ENCODE assay signal across 33 cellular contexts in the genomic region with DNA sequence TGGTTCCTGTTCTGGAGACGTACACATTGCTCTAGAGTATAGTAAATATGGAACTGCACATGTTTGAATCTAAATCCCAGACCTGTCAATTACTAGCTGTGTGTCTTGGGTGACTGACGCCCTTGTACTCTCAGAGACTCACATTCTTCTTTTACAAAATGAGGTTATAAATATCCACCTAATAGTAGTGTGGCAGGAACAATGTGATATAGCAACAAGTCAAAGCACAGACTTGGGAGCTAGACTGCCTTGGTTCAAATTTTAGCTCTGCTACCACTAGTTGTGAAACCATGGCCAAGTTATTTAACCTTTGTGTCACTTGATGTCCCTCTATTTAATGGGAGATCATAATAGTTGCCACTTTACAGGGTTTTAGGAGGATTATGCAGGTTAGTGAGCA.
"Had no signal": no experiment of that assay in that cellular context is flagged by ENCODE, and none has a peak within 500 bp of the region (broad histone marks: within the 10 kb centered on the region; RNA-seq: fewer than 3 reads in every experiment).

No MANE protein-coding gene starts in this region.

- H3K36me3 Mint-ChIP-seq: activated naive CD8-positive, alpha-beta T cell treated with anti-CD3 and anti-CD28 coated beads for 36 hours; T-cell had no signal

- H3K9me3 Mint-ChIP-seq: activated CD4-positive, alpha-beta memory T cell treated with anti-CD3 and anti-CD28 coated beads, Interleukin-2, amount 10 ng/mL, durations not matched to agents 7 days and 5 days; activated naive CD8-positive, alpha-beta T cell treated with anti-CD3 and anti-CD28 coated beads for 36 hours; activated T-helper 17 cell treated with anti-CD3 and anti-CD28 coated beads, Interleukin-2, amount 50 U/mL, for 72 hours had no signal

- DNase-seq: activated CD4-positive, alpha-beta memory T cell treated with anti-CD3 and anti-CD28 coated beads, Interleukin-2, amount 10 ng/mL, durations not matched to agents 7 days and 5 days; activated CD4-positive, alpha-beta T cell treated with anti-CD3 and anti-CD28 coated beads for 1 hour; activated CD4-positive, alpha-beta T cell treated with anti-CD3 and anti-CD28 coated beads for 48 hours; activated CD4-positive, CD25-positive, alpha-beta regulatory T cell; activated effector memory CD4-positive, alpha-beta T cell treated with anti-CD3 and anti-CD28 coated beads, Interleukin-2, amount 50 U/mL, for 16 hours; activated naive CD4-positive, alpha-beta T cell; activated naive CD4-positive, alpha-beta T cell treated with anti-CD3 and anti-CD28 coated beads, Interleukin-2, amount 50 U/mL, for 16 hours; activated naive CD8-positive, alpha-beta T cell treated with anti-CD3 and anti-CD28 coated beads for 36 hours; activated T-cell treated with anti-CD3 and anti-CD28 coated beads, Interleukin-2, amount 50 U/mL, for 1 hour; activated T-cell treated with anti-CD3 and anti-CD28 coated beads, Interleukin-2, amount 50 U/mL, for 72 hours; amniotic stem cell; aorta; brain microvascular endothelial cell; Kasumi-1; KG1; MG63; NCI-H1048; NCI-H1105 treated with DMSO at 0.1 percent for 48 hours; NCI-H1436; NCI-H1694; NCI-H1930; NCI-H2081 treated with DMSO at 0.1 percent for 48 hours; NCI-H226; NCI-H446 treated with DMSO at 0.1 percent for 48 hours; NCI-H524 treated with DMSO at 0.1 percent for 48 hours; SIG-M5; T-cell; T-helper 17 cell; T1000; WERI-Rb-1 had no signal

- H3K27ac Mint-ChIP-seq: activated CD4-positive, alpha-beta memory T cell treated with anti-CD3 and anti-CD28 coated beads, Interleukin-2, amount 10 ng/mL, durations not matched to agents 7 days and 5 days; activated naive CD8-positive, alpha-beta T cell treated with anti-CD3 and anti-CD28 coated beads for 36 hours; activated T-cell treated with anti-CD3 and anti-CD28 coated beads, Interleukin-2, amount 50 U/mL, for 72 hours; activated T-helper 17 cell treated with anti-CD3 and anti-CD28 coated beads, Interleukin-2, amount 50 U/mL, for 72 hours; T-cell; T-helper 17 cell had no signal

- H3K9me3 ChIP-seq: MG63 had no signal

- H3K27ac ChIP-seq: brain microvascular endothelial cell, WERI-Rb-1 had no signal

- H3K27me3 ChIP-seq: brain microvascular endothelial cell, MG63 had no signal

- H3K4me1 Mint-ChIP-seq: activated CD4-positive, alpha-beta memory T cell treated with anti-CD3 and anti-CD28 coated beads, Interleukin-2, amount 10 ng/mL, durations not matched to agents 7 days and 5 days; activated naive CD8-positive, alpha-beta T cell treated with anti-CD3 and anti-CD28 coated beads for 36 hours; activated T-helper 17 cell treated with anti-CD3 and anti-CD28 coated beads, Interleukin-2, amount 50 U/mL, for 72 hours; T-cell; T-helper 17 cell had no signal

- ATAC-seq: activated T-cell treated with anti-CD3 and anti-CD28 coated beads, Interleukin-2, amount 50 U/mL, for 72 hours; activated T-helper 17 cell treated with anti-CD3 and anti-CD28 coated beads, Interleukin-2, amount 50 U/mL, for 72 hours; Panc1; SK-N-SH treated with all-trans-retinoic acid at 6 μM for 48 hours; T-cell; T-helper 17 cell had no signal

- H3K4me3 ChIP-seq: MG63 had no signal

- H3K36me3 ChIP-seq: brain microvascular endothelial cell, MG63, WERI-Rb-1 had no signal

- H3K4me3 Mint-ChIP-seq: activated CD4-positive, alpha-beta memory T cell treated with anti-CD3 and anti-CD28 coated beads, Interleukin-2, amount 10 ng/mL, durations not matched to agents 7 days and 5 days; activated naive CD8-positive, alpha-beta T cell treated with anti-CD3 and anti-CD28 coated beads for 36 hours; activated T-cell treated with anti-CD3 and anti-CD28 coated beads, Interleukin-2, amount 50 U/mL, for 72 hours; activated T-helper 17 cell treated with anti-CD3 and anti-CD28 coated beads, Interleukin-2, amount 50 U/mL, for 72 hours; T-cell; T-helper 17 cell had no signal
